ENCODE assay signal across 15 cellular contexts in genomic region chr5:45694255-45694834, GRCh38. TPM values are rescaled to one million over a fixed set of nuclear protein-coding genes. Genes with fewer than 3 reads are reported as not detected.
A peak's percentile ranks its signal among the peaks of the same experiment; 100 is the strongest.
DNase-seq lines count a peak whose midpoint lies in the region; TF ChIP-seq lines count a peak whose summit lies in the region.
"Had no signal": no experiment of that assay in that cellular context is flagged by ENCODE, and none has a peak within 500 bp of the region (broad histone marks: within the 10 kb centered on the region; RNA-seq: fewer than 3 reads in every experiment).

No MANE protein-coding gene starts in this region.

- H3K9me3 ChIP-seq in endodermal cell (ENCODE audit: control insufficient read depth, low read length) (no peaks in the 10 kb centered on the region), neural progenitor cell (ENCODE audit: low read depth) (no peaks in the 10 kb centered on the region), ovary (no peaks in the 10 kb centered on the region)
- H3K9me3 ChIP-seq: adrenal gland had no signal

- H3K9ac ChIP-seq in endodermal cell (ENCODE audit: extremely low read depth, low read length, poor library complexity, severe bottlenecking) (no peak overlapping the region), neural progenitor cell (no peak overlapping the region)
- H3K9ac ChIP-seq: KMS-11 had no signal

- TF ChIP-seq CTCF in endodermal cell (conservative IDR thresholded peaks at IDR 0.05) = no peak
- TF ChIP-seq CTCF in neural progenitor cell (IDR thresholded peaks at IDR 0.05) = no peak
- no peak for TF ChIP-seq CTCF in ovary (IDR thresholded peaks at IDR 0.05)

- peak overlapping the region; percentile 52 for H3K4me3 ChIP-seq in H7 (ENCODE audit: insufficient read depth, low read depth, low read length)
- H3K4me3 ChIP-seq in endodermal cell (ENCODE audit: low read length) = peak overlapping the region; percentile 81
- H3K4me3 ChIP-seq in neural progenitor cell = peak overlapping the region; percentile 59
- H3K4me3 ChIP-seq in ovary = no peak overlapping the region
- H3K4me3 ChIP-seq: adrenal gland had no signal

- no peak overlapping the region for H3K27ac Mint-ChIP-seq in endodermal cell
- no peak overlapping the region for H3K27ac Mint-ChIP-seq in neural progenitor cell
- H3K27ac Mint-ChIP-seq in activated naive CD4-positive, alpha-beta T cell treated with anti-CD3 and anti-CD28 coated beads for 36 hours = no peak overlapping the region
- H3K27ac Mint-ChIP-seq: activated CD8-positive, alpha-beta T cell treated with anti-CD3 and anti-CD28 coated beads, Interleukin-2, amount 10 ng/mL, durations not matched to agents 7 days and 5 days; naive thymus-derived CD4-positive, alpha-beta T cell; stimulated activated memory B cell treated with anti-CD40 and anti-IgM and Interleukin-4, amounts not matched to agents 10 μg/mL and 1 μg/mL and 100 μg/mL, for 72 hours had no signal

- H3K4me3 Mint-ChIP-seq in endodermal cell (peak overlapping the region; percentile 77), neural progenitor cell (peak overlapping the region; percentile 80)
- no peak overlapping the region for H3K4me3 Mint-ChIP-seq in activated naive CD4-positive, alpha-beta T cell treated with anti-CD3 and anti-CD28 coated beads for 36 hours
- H3K4me3 Mint-ChIP-seq: activated CD8-positive, alpha-beta T cell treated with anti-CD3 and anti-CD28 coated beads, Interleukin-2, amount 10 ng/mL, durations not matched to agents 7 days and 5 days; stimulated activated memory B cell treated with anti-CD40 and anti-IgM and Interleukin-4, amounts not matched to agents 10 μg/mL and 1 μg/mL and 100 μg/mL, for 72 hours had no signal

- H3K4me1 Mint-ChIP-seq in endodermal cell (peaks cover 22% of the 10 kb centered on the region), neural progenitor cell (peaks cover 13% of the 10 kb centered on the region)
- H3K4me1 Mint-ChIP-seq in activated naive CD4-positive, alpha-beta T cell treated with anti-CD3 and anti-CD28 coated beads for 36 hours (ENCODE audit: low read depth) = peaks cover 5% of the 10 kb centered on the region
- H3K4me1 Mint-ChIP-seq: stimulated activated memory B cell treated with anti-CD40 and anti-IgM and Interleukin-4, amounts not matched to agents 10 μg/mL and 1 μg/mL and 100 μg/mL, for 72 hours had no signal

- H3F3A ChIP-seq in neural progenitor cell (ENCODE audit: low read depth) = peaks cover 11% of the 10 kb centered on the region

- intact Hi-C loops in activated naive CD4-positive, alpha-beta T cell treated with anti-CD3 and anti-CD28 coated beads for 36 hours (cut with micrococcal nuclease) = loop anchor here (10.0 kb wide), 1 partner anchor 740 kb away; no protein-coding TSS in a partner anchor
- intact Hi-C loops in ovary (cut with DNase I) = no loop called here

- H3K4me2 ChIP-seq in neural progenitor cell = peak overlapping the region; percentile 97
- H3K4me2 ChIP-seq: KMS-11 had no signal

- DNase-seq in H7 (no peak), NCI-H748 (lab: John Stamatoyannopoulos, UW; ENCODE audit: unreplicated experiment) (peak; percentile 27), endodermal cell (peak; percentile 50), neural progenitor cell (ENCODE audit: low spot score) (peak; percentile 53), NCI-H1436 treated with DMSO at 0.1 percent for 48 hours (lab: John Stamatoyannopoulos, UW) (no peak), ovary (no peak)
- no peak for DNase-seq in activated naive CD4-positive, alpha-beta T cell treated with anti-CD3 and anti-CD28 coated beads for 36 hours
- DNase-seq: activated CD8-positive, alpha-beta T cell treated with anti-CD3 and anti-CD28 coated beads, Interleukin-2, amount 10 ng/mL, durations not matched to agents 7 days and 5 days; HCEC 1CT; naive thymus-derived CD4-positive, alpha-beta T cell; NCI-H345; Right ventricle myocardium superior had no signal

- H3K27ac ChIP-seq in endodermal cell (ENCODE audit: low read depth, low read length) (no peak overlapping the region), neural progenitor cell (no peak overlapping the region), ovary (no peak overlapping the region)
- H3K27ac ChIP-seq: KMS-11 had no signal

- CTCF ChIA-PET in activated naive CD4-positive, alpha-beta T cell treated with anti-CD3 and anti-CD28 coated beads for 36 hours (lab: Charles Lee) = no interaction called here

- TF ChIP-seq POLR2A in ovary (IDR thresholded peaks at IDR 0.05) = no peak

- peaks cover 8% of the 10 kb centered on the region for H3K27me3 ChIP-seq in H7 (ENCODE audit: control insufficient read depth, insufficient read depth, low read length)
- H3K27me3 ChIP-seq in endodermal cell (ENCODE audit: control insufficient read depth, insufficient read depth, low read length, poor library complexity, severe bottlenecking) = peaks cover 48% of the 10 kb centered on the region
- H3K27me3 ChIP-seq in neural progenitor cell = peaks cover 46% of the 10 kb centered on the region
- no peaks in the 10 kb centered on the region for H3K27me3 ChIP-seq in ovary

- no peak overlapping the region for H2AFZ ChIP-seq in neural progenitor cell (replicated peaks)

- no peaks in the 10 kb centered on the region for H3K36me3 Mint-ChIP-seq in endodermal cell (ENCODE audit: low read depth)
- no peaks in the 10 kb centered on the region for H3K36me3 Mint-ChIP-seq in neural progenitor cell
- H3K36me3 Mint-ChIP-seq in activated naive CD4-positive, alpha-beta T cell treated with anti-CD3 and anti-CD28 coated beads for 36 hours (ENCODE audit: low read depth) = peaks cover 2% of the 10 kb centered on the region
- H3K36me3 Mint-ChIP-seq: stimulated activated memory B cell treated with anti-CD40 and anti-IgM and Interleukin-4, amounts not matched to agents 10 μg/mL and 1 μg/mL and 100 μg/mL, for 72 hours had no signal

- H3K79me2 ChIP-seq in neural progenitor cell (ENCODE audit: low read depth) = no peaks in the 10 kb centered on the region

- 21% methylated on average over 11 to 15 of the region's 15 CpGs for WGBS in endodermal cell (ENCODE audit: insufficient coverage in 1 of 2, insufficient read length in 1 of 2), 2 experiments
- 15 to 24% (median 20%) methylated on average over 15 of the region's 15 CpGs for WGBS in ovary, 3 donors

- H3K4me1 ChIP-seq in endodermal cell (ENCODE audit: control insufficient read depth, insufficient read depth, low read length) (no peaks in the 10 kb centered on the region), neural progenitor cell (peaks cover 9% of the 10 kb centered on the region), ovary (ENCODE audit: insufficient read depth) (peaks cover 3% of the 10 kb centered on the region)

- H3K9me3 Mint-ChIP-seq in endodermal cell (no peaks in the 10 kb centered on the region), neural progenitor cell (no peaks in the 10 kb centered on the region)
- peaks cover 1% of the 10 kb centered on the region for H3K9me3 Mint-ChIP-seq in activated naive CD4-positive, alpha-beta T cell treated with anti-CD3 and anti-CD28 coated beads for 36 hours

- no peak for TF ChIP-seq EP300 in ovary (IDR thresholded peaks at IDR 0.05)

- peaks cover 8% of the 10 kb centered on the region for H4K20me1 ChIP-seq in neural progenitor cell (ENCODE audit: low read depth)

- peaks cover 32% of the 10 kb centered on the region for H3K27me3 Mint-ChIP-seq in endodermal cell (ENCODE audit: insufficient read depth)
- H3K27me3 Mint-ChIP-seq in neural progenitor cell (ENCODE audit: insufficient read depth, low read depth) = peaks cover 15% of the 10 kb centered on the region
- peaks cover 33% of the 10 kb centered on the region for H3K27me3 Mint-ChIP-seq in activated naive CD4-positive, alpha-beta T cell treated with anti-CD3 and anti-CD28 coated beads for 36 hours (ENCODE audit: low read depth)

- H3K36me3 ChIP-seq in H7 (replicated peaks; ENCODE audit: control insufficient read depth, insufficient read depth, low read length) (no peaks in the 10 kb centered on the region), endodermal cell (ENCODE audit: control insufficient read depth, insufficient read depth, low read length) (no peaks in the 10 kb centered on the region), neural progenitor cell (no peaks in the 10 kb centered on the region), ovary (no peaks in the 10 kb centered on the region)
- H3K36me3 ChIP-seq: adrenal gland had no signal

RNA-seq across cellular contexts. Expression of gene HCN1, which starts 1.8 kb away (rescaled TPM):
- 0.59 and 0.73 TPM in 2 replicates for total RNA-seq in H7 (2014; rRNA removed; shearing (Covaris generic))
- total RNA-seq in endodermal cell (10 to 100 TPM in 1 of 2 donors, 1 to 10 TPM in 1; 5.9 to 10.8 TPM), neural progenitor cell (ENCODE audit: low replicate concordance) (0.03 TPM in 1 of 2 replicates, not detected in the other), ovary (under 1 TPM in 3 of 7 donors, not detected in 4; under 0.01 to 0.27 (median 0.05) TPM)
- 0.93 TPM for polyA plus RNA-seq in endodermal cell (2013, experiment 1 of 2)
- 0.66 TPM for polyA plus RNA-seq in endodermal cell (2013, experiment 2 of 2)
- not detected for total RNA-seq in activated naive CD4-positive, alpha-beta T cell treated with anti-CD3 and anti-CD28 coated beads for 36 hours
- polyA plus RNA-seq in ovary = not detected
- total RNA-seq: activated CD8-positive, alpha-beta T cell treated with anti-CD3 and anti-CD28 coated beads, Interleukin-2, amount 10 ng/mL, durations not matched to agents 7 days and 5 days; naive thymus-derived CD4-positive, alpha-beta T cell had no signal
- polyA plus RNA-seq: naive thymus-derived CD4-positive, alpha-beta T cell had no signal

Comparison
In these comparisons a context has a peak if more than half of its experiments do, and no peak if none do; other contexts are left out.
1. DNase-seq: peak in NCI-H748 (single experiment), endodermal cell (single experiment) and neural progenitor cell (single experiment); none in H7 (single experiment), NCI-H1436 treated with DMSO at 0.1 percent for 48 hours (single experiment), activated naive CD4-positive, alpha-beta T cell treated with anti-CD3 and anti-CD28 coated beads for 36 hours (single experiment) and ovary (0 of 5).